16 cellular contexts compared by ENCODE assay signal in the genomic region with DNA sequence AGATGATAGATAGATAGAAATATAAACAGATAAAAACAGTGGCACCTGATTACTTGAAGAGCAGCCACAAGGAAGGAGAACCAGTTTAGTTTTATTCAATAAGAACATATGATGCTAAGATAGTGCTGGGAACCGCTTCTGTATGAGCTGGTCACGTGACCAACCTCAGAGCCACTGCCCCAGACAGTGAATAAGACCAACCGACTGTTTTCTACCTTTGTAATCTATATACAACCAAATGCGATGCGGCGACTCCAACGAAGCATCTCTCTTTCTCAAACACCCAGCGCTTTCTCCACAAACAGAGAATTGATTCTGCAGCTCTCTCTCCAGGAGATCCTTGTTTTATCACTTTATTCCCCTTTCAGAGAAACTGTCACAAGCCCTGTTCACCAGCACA. TPM values are rescaled to one million over a fixed set of nuclear protein-coding genes. Genes with fewer than 3 reads are reported as not detected.
DNase-seq lines count a peak whose midpoint lies in the region; ATAC-seq and TF ChIP-seq lines count a peak whose summit lies in the region.
"Had no signal": no experiment of that assay in that cellular context is flagged by ENCODE, and none has a peak within 500 bp of the region (broad histone marks: within the 10 kb centered on the region; RNA-seq: fewer than 3 reads in every experiment).

No MANE protein-coding gene starts in this region.

- H3K4me1 Mint-ChIP-seq in activated T-helper 1 cell treated with anti-CD3 and anti-CD28 coated beads, Interleukin-12 subunit alpha, Interleukin-12 subunit beta, Interleukin-2, Interleukin-4 antibody, amounts not matched to agents 30 ng/mL and 10 ng/mL and 1 ng/mL, durations not matched to agents 14 hours and 24 hours and 36 hours (ENCODE audit: low read depth) = peaks cover 17% of the 10 kb centered on the region
- no peaks in the 10 kb centered on the region for H3K4me1 Mint-ChIP-seq in CD8-positive, alpha-beta memory T cell
- H3K4me1 Mint-ChIP-seq: IgD-negative memory B cell had no signal

- TF ChIP-seq CTCF in fibroblast of the aortic adventitia (IDR thresholded peaks at IDR 0.05; ENCODE audit: insufficient read depth, low read length) = no peak

- no peak overlapping the region for H3K4me3 Mint-ChIP-seq in activated T-helper 1 cell treated with anti-CD3 and anti-CD28 coated beads, Interleukin-12 subunit alpha, Interleukin-12 subunit beta, Interleukin-2, Interleukin-4 antibody, amounts not matched to agents 30 ng/mL and 10 ng/mL and 1 ng/mL, durations not matched to agents 14 hours and 24 hours and 36 hours
- H3K4me3 Mint-ChIP-seq in CD8-positive, alpha-beta memory T cell = no peak overlapping the region
- H3K4me3 Mint-ChIP-seq: IgD-negative memory B cell, naive B cell had no signal

- H3K9me3 ChIP-seq in neuron (ENCODE audit: low read length) = no peaks in the 10 kb centered on the region
- no peaks in the 10 kb centered on the region for H3K9me3 ChIP-seq in HAP-1
- no peaks in the 10 kb centered on the region for H3K9me3 ChIP-seq in CD8-positive, alpha-beta memory T cell (ENCODE audit: low read length)
- H3K9me3 ChIP-seq: SJSA1 had no signal

- intact Hi-C loops in activated T-helper 1 cell treated with anti-CD3 and anti-CD28 coated beads, Interleukin-12 subunit alpha, Interleukin-12 subunit beta, Interleukin-2, Interleukin-4 antibody, amounts not matched to agents 30 ng/mL and 10 ng/mL and 1 ng/mL, durations not matched to agents 14 hours and 24 hours and 36 hours (cut with micrococcal nuclease) = no loop called here

- H2AFZ ChIP-seq in neuron (ENCODE audit: low read depth, low read length) = peak overlapping the region; percentile 99

- CTCF ChIA-PET in CD8-positive, alpha-beta memory T cell (lab: Charles Lee) = no interaction called here

- no peak overlapping the region for H3K27ac Mint-ChIP-seq in activated T-helper 1 cell treated with anti-CD3 and anti-CD28 coated beads, Interleukin-12 subunit alpha, Interleukin-12 subunit beta, Interleukin-2, Interleukin-4 antibody, amounts not matched to agents 30 ng/mL and 10 ng/mL and 1 ng/mL, durations not matched to agents 14 hours and 24 hours and 36 hours
- H3K27ac Mint-ChIP-seq in CD8-positive, alpha-beta memory T cell = no peak overlapping the region
- H3K27ac Mint-ChIP-seq: IgD-negative memory B cell, naive B cell had no signal

- peaks cover 2% of the 10 kb centered on the region for H3K27me3 Mint-ChIP-seq in activated T-helper 1 cell treated with anti-CD3 and anti-CD28 coated beads, Interleukin-12 subunit alpha, Interleukin-12 subunit beta, Interleukin-2, Interleukin-4 antibody, amounts not matched to agents 30 ng/mL and 10 ng/mL and 1 ng/mL, durations not matched to agents 14 hours and 24 hours and 36 hours (ENCODE audit: insufficient read depth)
- H3K27me3 Mint-ChIP-seq in CD8-positive, alpha-beta memory T cell = peaks cover 11 to 25% of the 10 kb centered on the region in 2 donors

- H3K4me3 ChIP-seq in fibroblast of the aortic adventitia (ENCODE audit: low read depth, low read length) (no peak overlapping the region), neuron (ENCODE audit: low read length) (peak overlapping the region; percentile 46), H7 (ENCODE audit: insufficient read depth, low read depth, low read length) (no peak overlapping the region), HAP-1 (no peak overlapping the region)
- no peak overlapping the region for H3K4me3 ChIP-seq in CD8-positive, alpha-beta memory T cell (ENCODE audit: low read length)
- H3K4me3 ChIP-seq: BLaER1 treated with 17β-estradiol and CSF1 and Interleukin-3, amounts not matched to agents 10 nM and 100 nM; SJSA1 had no signal

- DNase-seq in EH (ENCODE audit: low read depth) (peak; percentile 11), fibroblast of the aortic adventitia (ENCODE audit: low read depth) (peak; percentile 24), H7 (no peak), HAP-1 (ENCODE audit: low spot score in 2 of 2) (no peak)
- DNase-seq in activated T-helper 1 cell treated with anti-CD3 and anti-CD28 coated beads, Interleukin-12 subunit alpha, Interleukin-12 subunit beta, Interleukin-2, Interleukin-4 antibody, amounts not matched to agents 30 ng/mL and 10 ng/mL and 1 ng/mL, durations not matched to agents 14 hours and 24 hours and 36 hours (ENCODE audit: low spot score) = no peak
- DNase-seq in CD8-positive, alpha-beta memory T cell = no peak
- DNase-seq: activated CD4-positive, CD25-positive, alpha-beta regulatory T cell; hippocampal formation; naive B cell; NCI-H446; stimulated activated CD4-positive, alpha-beta T cell treated with anti-CD3 and anti-CD28 coated beads, Interleukin-2, amount 100 ng/mL, for 48 hours had no signal

- H3K4me1 ChIP-seq in neuron (ENCODE audit: insufficient read depth, low read length) = peaks cover 24% of the 10 kb centered on the region
- peaks cover 13% of the 10 kb centered on the region for H3K4me1 ChIP-seq in HAP-1
- H3K4me1 ChIP-seq in CD8-positive, alpha-beta memory T cell (ENCODE audit: insufficient read depth, low read length) = no peaks in the 10 kb centered on the region

- POLR2A ChIA-PET in CD8-positive, alpha-beta memory T cell (lab: Charles Lee) = no interaction called here

- peak; percentile 64 for ATAC-seq in SK-N-SH treated with all-trans-retinoic acid at 6 μM for 48 hours

- no peaks in the 10 kb centered on the region for H3K9me3 Mint-ChIP-seq in activated T-helper 1 cell treated with anti-CD3 and anti-CD28 coated beads, Interleukin-12 subunit alpha, Interleukin-12 subunit beta, Interleukin-2, Interleukin-4 antibody, amounts not matched to agents 30 ng/mL and 10 ng/mL and 1 ng/mL, durations not matched to agents 14 hours and 24 hours and 36 hours
- H3K9me3 Mint-ChIP-seq in CD8-positive, alpha-beta memory T cell = no peaks in the 10 kb centered on the region

- H3K36me3 ChIP-seq in neuron (ENCODE audit: insufficient read depth, low read length) (no peaks in the 10 kb centered on the region), H7 (replicated peaks; ENCODE audit: control insufficient read depth, insufficient read depth, low read length) (no peaks in the 10 kb centered on the region), HAP-1 (replicated peaks) (no peaks in the 10 kb centered on the region)
- H3K36me3 ChIP-seq in CD8-positive, alpha-beta memory T cell (ENCODE audit: insufficient read depth, low read length) = no peaks in the 10 kb centered on the region
- H3K36me3 ChIP-seq: BLaER1 treated with 17β-estradiol and CSF1 and Interleukin-3, amounts not matched to agents 10 nM and 100 nM; SJSA1 had no signal

- H3K27ac ChIP-seq in CD8-positive, alpha-beta memory T cell (ENCODE audit: low read depth, low read length) = no peak overlapping the region
- H3K27ac ChIP-seq: BLaER1 treated with 17β-estradiol and CSF1 and Interleukin-3, amounts not matched to agents 10 nM and 100 nM; SJSA1 had no signal

- H3K27me3 ChIP-seq in neuron (ENCODE audit: insufficient read depth, low read length) (no peaks in the 10 kb centered on the region), H7 (ENCODE audit: control insufficient read depth, insufficient read depth, low read length) (no peaks in the 10 kb centered on the region), HAP-1 (ENCODE audit: low read depth) (no peaks in the 10 kb centered on the region)
- H3K27me3 ChIP-seq in CD8-positive, alpha-beta memory T cell (ENCODE audit: insufficient read depth, low read length, poor library complexity, severe bottlenecking) = no peaks in the 10 kb centered on the region
- H3K27me3 ChIP-seq: BLaER1 treated with 17β-estradiol and CSF1 and Interleukin-3, amounts not matched to agents 10 nM and 100 nM; SJSA1 had no signal

- in situ Hi-C loops in HAP-1 (cut with MboI; ENCODE audit: low sequenced_read_pairs) = no loop called here

- H3K36me3 Mint-ChIP-seq in activated T-helper 1 cell treated with anti-CD3 and anti-CD28 coated beads, Interleukin-12 subunit alpha, Interleukin-12 subunit beta, Interleukin-2, Interleukin-4 antibody, amounts not matched to agents 30 ng/mL and 10 ng/mL and 1 ng/mL, durations not matched to agents 14 hours and 24 hours and 36 hours (ENCODE audit: low read depth) = peaks cover 2% of the 10 kb centered on the region
- no peaks in the 10 kb centered on the region for H3K36me3 Mint-ChIP-seq in CD8-positive, alpha-beta memory T cell
- H3K36me3 Mint-ChIP-seq: IgD-negative memory B cell, naive B cell had no signal

TF ChIP-seq in SK-N-SH treated with all-trans-retinoic acid at 6 μM for 48 hours, 23 proteins besides CTCF, POLR2A, EP300 and RAD21 (continues in another document):
- TF ChIP-seq OSR1 (CRISPR knock-in tag; IDR thresholded peaks at IDR 0.05) = no peak
- TF ChIP-seq TCF4 (CRISPR knock-in tag; IDR thresholded peaks at IDR 0.05; ENCODE audit: borderline replicate concordance) = no peak
- no peak for TF ChIP-seq TOX (CRISPR knock-in tag; IDR thresholded peaks at IDR 0.05; ENCODE audit: borderline replicate concordance)
- TF ChIP-seq, protein P1, sequence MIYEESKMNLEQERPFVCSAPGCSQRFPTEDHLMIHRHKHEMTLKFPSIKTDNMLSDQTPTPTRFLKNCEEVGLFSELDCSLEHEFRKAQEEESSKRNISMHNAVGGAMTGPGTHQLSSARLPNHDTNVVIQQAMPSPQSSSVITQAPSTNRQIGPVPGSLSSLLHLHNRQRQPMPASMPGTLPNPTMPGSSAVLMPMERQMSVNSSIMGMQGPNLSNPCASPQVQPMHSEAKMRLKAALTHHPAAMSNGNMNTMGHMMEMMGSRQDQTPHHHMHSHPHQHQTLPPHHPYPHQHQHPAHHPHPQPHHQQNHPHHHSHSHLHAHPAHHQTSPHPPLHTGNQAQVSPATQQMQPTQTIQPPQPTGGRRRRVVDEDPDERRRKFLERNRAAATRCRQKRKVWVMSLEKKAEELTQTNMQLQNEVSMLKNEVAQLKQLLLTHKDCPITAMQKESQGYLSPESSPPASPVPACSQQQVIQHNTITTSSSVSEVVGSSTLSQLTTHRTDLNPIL (CRISPR knock-in tag; IDR thresholded peaks at IDR 0.05; ENCODE audit: low read depth) = no peak
- no peak for TF ChIP-seq ZC3H10 (CRISPR knock-in tag; IDR thresholded peaks at IDR 0.05)
- no peak for TF ChIP-seq RARB (CRISPR knock-in tag; IDR thresholded peaks at IDR 0.05)
- TF ChIP-seq ZFP30 (CRISPR knock-in tag; IDR thresholded peaks at IDR 0.05) = no peak
- TF ChIP-seq SNAI2 (CRISPR knock-in tag; IDR thresholded peaks at IDR 0.05) = no peak
- no peak for TF ChIP-seq GLIS3 (CRISPR knock-in tag; IDR thresholded peaks at IDR 0.05)

RNA-seq across cellular contexts. Expression of a gene that starts 55.5 kb away (rescaled TPM):
- 2.3 and 27.9 TPM in 2 replicates for total RNA-seq in fibroblast of the aortic adventitia (ENCODE audit: low replicate concordance)
- 2.5 and 3.9 TPM in 2 replicates for total RNA-seq in H7 (2014; rRNA removed; shearing (Covaris generic))
- 0.15 and 0.31 TPM in 2 replicates for total RNA-seq in activated T-helper 1 cell treated with anti-CD3 and anti-CD28 coated beads, Interleukin-12 subunit alpha, Interleukin-12 subunit beta, Interleukin-2, Interleukin-4 antibody, amounts not matched to agents 30 ng/mL and 10 ng/mL and 1 ng/mL, durations not matched to agents 14 hours and 24 hours and 36 hours
- total RNA-seq in CD8-positive, alpha-beta memory T cell = under 1 TPM; 0.02 to 0.04 TPM
- polyA plus RNA-seq in CD8-positive, alpha-beta memory T cell = not detected
- polyA plus RNA-seq: IgD-negative memory B cell had no signal

Comparison
In these comparisons a context has a peak if more than half of its experiments do, and no peak if none do; other contexts are left out.
1. DNase-seq: peak in EH (single experiment) and fibroblast of the aortic adventitia (single experiment); none in H7 (single experiment), HAP-1 (0 of 2), activated T-helper 1 cell treated with anti-CD3 and anti-CD28 coated beads, Interleukin-12 subunit alpha, Interleukin-12 subunit beta, Interleukin-2, Interleukin-4 antibody, amounts not matched to agents 30 ng/mL and 10 ng/mL and 1 ng/mL, durations not matched to agents 14 hours and 24 hours and 36 hours (single experiment) and CD8-positive, alpha-beta memory T cell (0 of 5).